ENCODE assay signal across 10 cellular contexts in genomic region chr3:168884353-168884903, GRCh38.
DNase-seq lines count a peak whose midpoint lies in the region; TF ChIP-seq lines count a peak whose summit lies in the region.
"Had no signal": no experiment of that assay in that cellular context is flagged by ENCODE, and none has a peak within 500 bp of the region (broad histone marks: within the 10 kb centered on the region; RNA-seq: fewer than 3 reads in every experiment).

No MANE protein-coding gene starts in this region.

- DNase-seq in NCI-H2227 (lab: John Stamatoyannopoulos, UW; ENCODE audit: unreplicated experiment) (peak; percentile 19), NCI-H2227 treated with DMSO at 0.1 percent for 48 hours (lab: John Stamatoyannopoulos, UW) (no peak), RKO (ENCODE audit: low spot score) (peak; percentile 70), fibroblast of the conjunctiva (ENCODE audit: low read depth) (peak; percentile 18), thyroid gland (peak; percentile 45 to 49), hippocampal formation (lab: John Stamatoyannopoulos, UW) (no peak), coronary artery (ENCODE audit: low spot score) (no peak), esophagus muscularis mucosa (ENCODE audit: extremely low spot score) (no peak)
- DNase-seq: AML-193 had no signal

- no peak for TF ChIP-seq CTCF in thyroid gland (IDR thresholded peaks at IDR 0.05)
- no peak for TF ChIP-seq CTCF in coronary artery (IDR thresholded peaks at IDR 0.05)
- TF ChIP-seq CTCF in esophagus muscularis mucosa (IDR thresholded peaks at IDR 0.05): no peak

- H3K4me1 ChIP-seq in thyroid gland (peaks cover 6 to 20% of the 10 kb centered on the region in 2 donors), esophagus muscularis mucosa (peaks cover 9 to 12% (median 11%) of the 10 kb centered on the region in 4 donors)
- H3K4me1 ChIP-seq: upper lobe of left lung had no signal

- 0% methylated on average over 1 of the region's 1 CpG for WGBS in thyroid gland, 2 donors
- WGBS in esophagus muscularis mucosa: 0% methylated on average over 1 of the region's 1 CpG

- no peak for TF ChIP-seq EP300 in esophagus muscularis mucosa (IDR thresholded peaks at IDR 0.05)

- H3K27me3 ChIP-seq in thyroid gland: no peaks in the 10 kb centered on the region
- H3K27me3 ChIP-seq in esophagus muscularis mucosa: no peaks in the 10 kb centered on the region
- H3K27me3 ChIP-seq: upper lobe of left lung had no signal

- TF ChIP-seq POLR2A in thyroid gland (IDR thresholded peaks at IDR 0.05) (no peak), esophagus muscularis mucosa (IDR thresholded peaks at IDR 0.05; ENCODE audit: low read depth) (no peak)

- H3K4me3 ChIP-seq in thyroid gland (replicated peaks in 1 of 3): no peak overlapping the region
- H3K4me3 ChIP-seq in coronary artery: no peak overlapping the region
- H3K4me3 ChIP-seq in esophagus muscularis mucosa: no peak overlapping the region
- H3K4me3 ChIP-seq: upper lobe of left lung had no signal

- no peak overlapping the region for H3K27ac ChIP-seq in thyroid gland
- no peak overlapping the region for H3K27ac ChIP-seq in coronary artery
- no peak overlapping the region for H3K27ac ChIP-seq in esophagus muscularis mucosa (replicated peaks in 1 of 4)
- H3K27ac ChIP-seq: upper lobe of left lung had no signal

- intact Hi-C loops in thyroid gland (cut with DNase I) (no loop called here), esophagus muscularis mucosa (cut with DNase I) (no loop called here)

- H3K9me3 ChIP-seq in thyroid gland (no peaks in the 10 kb centered on the region), esophagus muscularis mucosa (no peaks in the 10 kb centered on the region)
- H3K9me3 ChIP-seq: upper lobe of left lung had no signal

- H3K36me3 ChIP-seq in thyroid gland: no peaks in the 10 kb centered on the region
- H3K36me3 ChIP-seq in esophagus muscularis mucosa: no peaks in the 10 kb centered on the region
- H3K36me3 ChIP-seq: upper lobe of left lung had no signal

Comparison
In these comparisons a context has a peak if more than half of its experiments do, and no peak if none do; other contexts are left out.
1. DNase-seq: peak in NCI-H2227 (single experiment), RKO (single experiment), fibroblast of the conjunctiva (single experiment) and thyroid gland (2 of 2); none in NCI-H2227 treated with DMSO at 0.1 percent for 48 hours (single experiment), hippocampal formation (0 of 2), coronary artery (single experiment) and esophagus muscularis mucosa (single experiment).